7 cellular contexts compared by ENCODE assay signal in the genomic region with DNA sequence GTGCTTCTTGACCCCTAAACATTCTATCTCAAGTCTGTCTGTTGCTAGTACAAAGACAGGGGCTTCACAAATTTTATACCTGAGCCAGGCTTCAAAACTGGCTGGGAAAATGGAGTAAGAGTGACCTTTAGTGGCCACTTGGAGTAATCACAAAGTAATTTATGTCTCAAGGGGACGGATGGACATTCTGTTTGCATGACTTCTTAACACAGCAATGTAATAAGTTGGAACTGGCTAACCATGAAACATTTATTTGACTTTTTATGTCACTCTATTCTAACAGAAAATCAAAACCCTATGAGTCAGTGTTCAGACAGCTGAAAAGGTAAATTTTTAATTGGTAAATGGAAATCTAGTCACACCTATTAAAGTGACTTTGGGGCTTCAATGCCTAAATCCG.
A peak's percentile ranks its signal among the peaks of the same experiment; 100 is the strongest.
DNase-seq lines count a peak whose midpoint lies in the region; ATAC-seq, FAIRE-seq and TF ChIP-seq lines count a peak whose summit lies in the region.

No MANE protein-coding gene starts in this region.

- peak; percentile 37 for TF ChIP-seq CTCF in GM13977 (IDR thresholded peaks at IDR 0.05; ENCODE audit: extremely low read depth, insufficient read depth, missing control alignments)
- TF ChIP-seq CTCF in mucosa of descending colon (IDR thresholded peaks at IDR 0.05) = no peak

- no peak overlapping the region for H3K9ac ChIP-seq in NT2/D1 (ENCODE audit: insufficient read length, low read depth)

- H3K4me1 ChIP-seq in NT2/D1 (ENCODE audit: insufficient read depth, insufficient read length) = no peaks in the 10 kb centered on the region
- H3K4me1 ChIP-seq in mucosa of descending colon (ENCODE audit: low read depth) = no peaks in the 10 kb centered on the region

- no peaks in the 10 kb centered on the region for H3K9me3 ChIP-seq in NT2/D1 (ENCODE audit: insufficient read depth, low read length)
- H3K9me3 ChIP-seq in mucosa of descending colon = no peaks in the 10 kb centered on the region

- in situ Hi-C loops in GM13977 (cut with MboI; ENCODE audit: low pct_unique_long_range_greater_than_20kb, low sequenced_read_pairs, unreplicated experiment) = no loop called here

- H3K27me3 ChIP-seq in NT2/D1 (ENCODE audit: insufficient read depth, insufficient read length) = no peaks in the 10 kb centered on the region

- intact Hi-C loops in mucosa of descending colon (cut with DNase I, micrococcal nuclease) = no loop called here

- no peaks in the 10 kb centered on the region for H3K36me3 ChIP-seq in NT2/D1 (ENCODE audit: insufficient read depth, insufficient read length, low read length)
- no peaks in the 10 kb centered on the region for H3K36me3 ChIP-seq in mucosa of descending colon (ENCODE audit: low read depth)

- peak; percentile 85 for FAIRE-seq in endometrium (lab: Jason Lieb, UNC)

- DNase-seq in GM13977 (ENCODE audit: low spot score) (no peak), NT2/D1 (ENCODE audit: low read depth, low spot score) (peak; percentile 43), mucosa of descending colon (no peak)
- no peak for DNase-seq in stimulated activated CD4-positive, alpha-beta T cell treated with anti-CD3 and anti-CD28 coated beads, Interleukin-15, amount 100 ng/mL, for 24 hours

- H3K4me3 ChIP-seq in NT2/D1 (ENCODE audit: insufficient read length, low read depth) (no peak overlapping the region), mucosa of descending colon (no peak overlapping the region)

- ATAC-seq in HG03354 (IDR thresholded peaks at IDR 0.05; ENCODE audit: poor library complexity, severe bottlenecking, unreplicated experiment) (peak; percentile 72), mucosa of descending colon (peak; percentile 17), GM21717 (IDR thresholded peaks at IDR 0.05; ENCODE audit: unreplicated experiment) (no peak)
